Comparison of ENCODE assay signal across 1 cellular context in the genomic region with DNA sequence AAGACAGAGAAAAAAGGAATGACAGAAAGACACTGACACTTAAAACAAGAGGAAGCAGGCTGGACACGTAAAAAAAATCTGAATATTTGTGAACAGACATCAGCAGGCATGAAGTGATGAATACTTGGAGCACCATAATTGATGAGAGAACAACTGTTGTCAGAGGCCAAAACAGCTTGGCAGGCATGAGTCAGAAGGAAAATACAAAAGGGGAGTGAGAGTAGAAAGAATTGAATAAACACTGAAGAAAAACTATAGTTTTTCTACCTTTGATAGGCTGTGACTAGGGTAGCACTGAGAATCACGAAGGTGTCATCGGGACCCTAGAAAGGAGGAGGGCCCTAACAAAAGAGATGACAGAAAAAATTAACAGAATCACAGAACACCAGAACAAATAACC.
TF ChIP-seq lines count a peak whose summit lies in the region.

No MANE protein-coding gene starts in this region.

TF ChIP-seq in endothelial cell of umbilical vein, 7 proteins besides CTCF, POLR2A, EP300 and RAD21 (continued from another document):
- TF ChIP-seq GATA2 (IDR thresholded peaks at IDR 0.05; ENCODE audit: insufficient read depth, insufficient read length, low read depth, low read length) (no peak), FOS (IDR thresholded peaks at IDR 0.05; ENCODE audit: borderline replicate concordance, insufficient read depth, low read length) (peak; percentile 71), MYC (IDR thresholded peaks at IDR 0.05; ENCODE audit: low read depth, low read length) (no peak)
- TF ChIP-seq, protein P1, sequence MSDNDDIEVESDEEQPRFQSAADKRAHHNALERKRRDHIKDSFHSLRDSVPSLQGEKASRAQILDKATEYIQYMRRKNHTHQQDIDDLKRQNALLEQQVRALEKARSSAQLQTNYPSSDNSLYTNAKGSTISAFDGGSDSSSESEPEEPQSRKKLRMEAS (IDR thresholded peaks at IDR 0.05; ENCODE audit: insufficient read depth, insufficient read length), result no peak
